ENCODE assay signal across 19 cellular contexts in the genomic region with DNA sequence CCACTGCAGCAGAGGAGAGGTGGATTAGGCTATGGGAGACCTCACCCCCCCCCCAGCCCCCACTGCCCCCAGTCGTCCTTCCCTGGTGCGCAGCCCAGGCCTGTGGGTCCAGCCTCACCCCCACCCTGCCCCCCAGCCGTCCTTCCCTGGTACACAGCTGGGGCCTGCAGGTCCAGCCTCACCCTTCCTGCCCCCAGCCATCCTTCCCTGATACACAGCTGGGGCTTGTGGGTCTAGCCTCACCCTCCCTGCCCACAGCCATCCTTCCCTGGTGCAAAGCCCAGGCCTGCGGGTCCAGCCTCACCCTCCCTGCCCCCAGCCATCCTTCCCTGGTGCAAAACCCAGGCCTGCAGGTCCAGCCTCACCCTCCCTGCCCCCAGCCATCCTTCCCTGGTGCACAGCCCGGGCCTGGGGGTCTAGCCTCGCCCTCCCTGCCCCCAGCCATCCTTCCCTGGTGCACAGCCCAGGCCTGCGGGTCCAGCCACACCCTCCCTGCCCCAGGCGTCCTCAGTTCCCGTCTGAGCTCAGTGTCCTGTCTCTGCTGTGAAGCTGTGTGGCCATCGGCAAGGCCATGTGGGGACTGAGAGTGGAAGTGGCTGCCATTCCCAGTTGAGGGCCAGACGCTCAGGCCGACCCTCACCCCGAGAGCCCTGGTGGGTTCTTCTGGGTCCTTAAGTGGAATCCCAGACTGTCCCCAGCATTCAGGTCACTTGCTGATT.
"Had no signal": no experiment of that assay in that cellular context is flagged by ENCODE, and none has a peak within 500 bp of the region (broad histone marks: within the 10 kb centered on the region; RNA-seq: fewer than 3 reads in every experiment).

No MANE protein-coding gene starts in this region.

- H3K9me3 Mint-ChIP-seq: natural killer cell; neural crest cell; stimulated activated naive CD8-positive, alpha-beta T cell treated with anti-CD3 and anti-CD28 coated beads, Interleukin-15, Interleukin-2, amounts not matched to agents 100 ng/mL and 50 ng/mL, for 24 hours had no signal

- H3K4me3 ChIP-seq: colonic mucosa, hepatocyte, mucosa of descending colon, pancreas, testis, tibial nerve had no signal

- H3K9me3 ChIP-seq: colonic mucosa, mucosa of descending colon, pancreas, testis, tibial nerve had no signal

- H3K36me3 Mint-ChIP-seq: natural killer cell had no signal

- H3K4me3 Mint-ChIP-seq: natural killer cell; neural crest cell; stimulated activated naive CD8-positive, alpha-beta T cell treated with anti-CD3 and anti-CD28 coated beads, Interleukin-15, Interleukin-2, amounts not matched to agents 100 ng/mL and 50 ng/mL, for 24 hours had no signal

- H3K27ac Mint-ChIP-seq: natural killer cell; progenitor cell of endocrine pancreas; stimulated activated naive CD8-positive, alpha-beta T cell treated with anti-CD3 and anti-CD28 coated beads, Interleukin-15, Interleukin-2, amounts not matched to agents 100 ng/mL and 50 ng/mL, for 24 hours had no signal

- H3K4me1 ChIP-seq: colonic mucosa, pancreas, testis had no signal

- H3K27me3 ChIP-seq: colonic mucosa, hepatocyte, pancreas, testis had no signal

- ATAC-seq: left colon, mucosa of descending colon, natural killer cell, pancreas had no signal

- H3K36me3 ChIP-seq: colonic mucosa, pancreas, tibial nerve had no signal

- H3K27ac ChIP-seq: colonic mucosa, hepatocyte, pancreas, testis, tibial nerve had no signal

- DNase-seq: colonic mucosa; effector CD4-positive, alpha-beta T cell; foreskin melanocyte; left colon; mammary epithelial cell; mucosa of descending colon; natural killer cell; nucleus accumbens; pancreas; right cardiac atrium; small intestine; stimulated activated CD4-positive, alpha-beta T cell treated with anti-CD3 and anti-CD28 coated beads, Interleukin-12 subunit alpha, Interleukin-12 subunit beta, amount 100 ng/mL, for 4 hours; stimulated activated CD4-positive, alpha-beta T cell treated with anti-CD3 and anti-CD28 coated beads, Interleukin-2, amount 100 ng/mL, for 48 hours; testis had no signal
